ENCODE assay signal across 6 cellular contexts in the genomic region with DNA sequence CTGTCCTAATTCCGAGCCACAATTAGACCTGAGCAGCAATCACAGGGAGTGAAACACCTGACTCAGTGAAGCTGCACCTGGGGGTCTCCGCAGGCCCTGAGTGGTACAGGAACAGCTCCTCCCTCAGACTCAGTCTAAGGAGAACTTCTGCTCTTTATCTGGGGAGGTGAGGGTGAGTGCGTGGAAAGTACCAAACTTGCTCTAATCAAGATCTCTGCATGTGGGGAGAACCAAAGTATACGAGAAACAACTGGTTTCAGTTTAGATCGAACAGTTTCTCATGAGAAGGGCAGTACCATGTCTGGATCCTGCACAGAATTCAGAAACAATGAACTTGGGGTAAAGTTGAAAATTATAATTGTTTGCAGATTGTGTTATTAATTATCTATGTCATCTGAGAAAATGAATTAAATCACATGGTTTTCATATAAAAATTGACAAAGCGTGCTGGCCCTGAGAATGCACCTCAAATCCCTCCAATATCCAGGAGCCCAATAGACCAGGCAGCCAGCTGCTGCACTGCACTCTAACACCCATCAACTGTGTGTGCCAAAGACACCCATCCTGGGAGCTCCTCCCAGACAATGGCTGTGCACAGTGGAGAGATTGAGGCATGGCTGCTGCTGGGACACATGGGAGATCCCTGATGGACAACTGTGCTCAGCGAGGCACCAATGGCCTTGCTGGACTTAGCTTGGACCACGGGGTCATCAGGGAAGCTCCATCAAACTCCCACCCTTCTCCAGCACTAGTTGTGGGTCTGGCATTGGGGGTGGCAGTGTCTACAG.
DNase-seq lines count a peak whose midpoint lies in the region; ATAC-seq, FAIRE-seq and TF ChIP-seq lines count a peak whose summit lies in the region.
"Not testable (repeated sequence)": the region's sequence is repeated elsewhere in the genome, so short reads cannot be mapped to it uniquely, and the experiment has no call there.

No MANE protein-coding gene starts in this region.

- not testable (repeated sequence) for TF ChIP-seq RAD21 in GM12878 (IDR thresholded peaks at IDR 0.05; ENCODE audit: insufficient read depth, low read depth, low read length)

- peak overlapping the region; percentile 82 for H3K4me2 ChIP-seq in BLaER1
- H3K4me2 ChIP-seq in DOHH2 (ENCODE audit: low read length), result peak overlapping the region; percentile 29; the same call in 1 of the 2 replicates
- H3K4me2 ChIP-seq in OCI-LY1 (ENCODE audit: low read length); GM12878 (ENCODE audit: control insufficient read depth, insufficient read depth): not testable (repeated sequence)

- TF ChIP-seq CTCF in DOHH2 (IDR thresholded peaks at IDR 0.05; ENCODE audit: low read depth, low read length, poor library complexity, severe bottlenecking); OCI-LY1 (IDR thresholded peaks at IDR 0.05; ENCODE audit: low read length); GM12878 (IDR thresholded peaks at IDR 0.05 in 2 of 3, conservative IDR thresholded peaks at IDR 0.05 in 1 of 3; ENCODE audit: control insufficient read depth in 2 of 3, extremely low read depth in 1 of 3, insufficient read depth in 1 of 3, low read depth in 3 of 3, low read length in 3 of 3): not testable (repeated sequence)

- ATAC-seq in HG02973 (IDR thresholded peaks at IDR 0.05; ENCODE audit: unreplicated experiment) (peak; percentile 56), GM12878 (peak; percentile 80), memory B cell (ENCODE audit: low read depth) (peak; percentile 50)

- H2AFZ ChIP-seq in OCI-LY1 (ENCODE audit: low read length); GM12878 (ENCODE audit: control insufficient read depth, low read depth, low read length): not testable (repeated sequence)

- not testable (repeated sequence) for H4K20me1 ChIP-seq in BLaER1; DOHH2 (ENCODE audit: control insufficient read depth, insufficient read depth, low read depth, low read length); OCI-LY1 (ENCODE audit: insufficient read depth, low read length); GM12878 (ENCODE audit: control insufficient read depth, insufficient read depth)

- H3K4me3 Mint-ChIP-seq in memory B cell, result peak overlapping the region; percentile 17

- TF ChIP-seq POLR2A in GM12878 (IDR thresholded peaks at IDR 0.05; ENCODE audit: low read depth, low read length), result not testable (repeated sequence)

- not testable (repeated sequence) for DNase-seq in GM12878 (ENCODE audit: low read depth, low spot score); memory B cell (ENCODE audit: low spot score in 2 of 2)

- not testable (repeated sequence) for BruUV-seq in GM12878 (replicated peaks; lab: Mats Ljungman, UMichigan)

- RAD21 ChIA-PET in GM12878 (lab: Charles Lee; ENCODE audit: unreplicated experiment), result not testable (repeated sequence)

- H3K9me3 Mint-ChIP-seq in memory B cell, result not testable (repeated sequence)

- H3K27ac ChIP-seq in BLaER1 (peak overlapping the region; percentile 77), DOHH2 (ENCODE audit: low read depth, low read length) (peak overlapping the region; percentile 18; the same call in 1 of the 2 replicates), OCI-LY1 (ENCODE audit: low read depth, low read length, poor library complexity, severe bottlenecking) (peak overlapping the region; percentile 42)
- H3K27ac ChIP-seq in GM12878 (ENCODE audit: control insufficient read depth, insufficient read depth), result not testable (repeated sequence)

- not testable (repeated sequence) for H3F3A ChIP-seq in DOHH2 (ENCODE audit: control insufficient read depth, insufficient read depth); OCI-LY1 (ENCODE audit: insufficient read depth, low read length)

- H3K36me3 ChIP-seq in BLaER1, result peaks cover 18% of the 10 kb centered on the region
- not testable (repeated sequence) for H3K36me3 ChIP-seq in DOHH2 (ENCODE audit: control insufficient read depth, low read length); OCI-LY1 (ENCODE audit: insufficient read depth, low read length); GM12878 (ENCODE audit: control insufficient read depth in 2 of 2, insufficient read depth in 2 of 2, low read length in 1 of 2)

- 30% methylated on average over 3 of the region's 8 CpGs for WGBS in GM12878 (ENCODE audit: insufficient coverage, insufficient replicate concordance, low lambda C conversion rate, missing lambda C conversion rate)

- H3K4me3 ChIP-seq in BLaER1, result peak overlapping the region; percentile 42; the same call in 1 of the 2 replicates
- peak overlapping the region; percentile 18 for H3K4me3 ChIP-seq in DOHH2 (ENCODE audit: low read length)
- H3K4me3 ChIP-seq in OCI-LY1 (ENCODE audit: low read depth, low read length, poor library complexity, severe bottlenecking); GM12878: not testable (repeated sequence)

- not testable (repeated sequence) for H3K36me3 Mint-ChIP-seq in memory B cell

- H3K27ac Mint-ChIP-seq in memory B cell, result not testable (repeated sequence)

- in situ Hi-C loops in GM12878 (cut with MboI), result not testable (repeated sequence)

- POLR2A ChIA-PET in GM12878 (lab: Charles Lee), result not testable (repeated sequence)

- H3K27me3 Mint-ChIP-seq in memory B cell, result not testable (repeated sequence)

- not testable (repeated sequence) for H3K9me3 ChIP-seq in BLaER1; DOHH2 (ENCODE audit: control insufficient read depth, insufficient read depth, low read length); OCI-LY1 (ENCODE audit: low read length); GM12878 (replicated peaks; ENCODE audit: control insufficient read depth, insufficient read depth, low read length)

- intact Hi-C loops in GM12878 (cut with micrococcal nuclease; ENCODE audit: unreplicated experiment), result not testable (repeated sequence)

- not testable (repeated sequence) for H3K9me2 ChIP-seq in DOHH2 (replicated peaks; ENCODE audit: control insufficient read depth, low read length); OCI-LY1 (ENCODE audit: low read depth, low read length)

- SMC1A ChIA-PET in GM12878 (lab: Charles Lee; ENCODE audit: uncharacterized antibody, unreplicated experiment), result not testable (repeated sequence)

- H3K79me2 ChIP-seq in DOHH2 (ENCODE audit: control insufficient read depth, low read length); OCI-LY1 (ENCODE audit: insufficient read depth, low read length); GM12878 (ENCODE audit: control insufficient read depth, insufficient read depth, low read length): not testable (repeated sequence)

- peaks cover 41% of the 10 kb centered on the region for H3K4me1 ChIP-seq in BLaER1
- peaks cover 71% of the 10 kb centered on the region for H3K4me1 ChIP-seq in DOHH2 (ENCODE audit: control insufficient read depth, low read length)
- peaks cover 15% of the 10 kb centered on the region for H3K4me1 ChIP-seq in OCI-LY1 (ENCODE audit: insufficient read depth, low read length, severe bottlenecking)
- not testable (repeated sequence) for H3K4me1 ChIP-seq in GM12878 (ENCODE audit: control insufficient read depth, insufficient read depth, low read length)

- peak overlapping the region; percentile 66; the same call in 1 of the 2 replicates for H3K9ac ChIP-seq in BLaER1
- H3K9ac ChIP-seq in OCI-LY1 (ENCODE audit: low read length); GM12878 (ENCODE audit: control insufficient read depth, insufficient read depth, low read length): not testable (repeated sequence)

- not testable (repeated sequence) for FAIRE-seq in GM12878 (lab: Jason Lieb, UNC)

- H3K4me1 Mint-ChIP-seq in memory B cell, result not testable (repeated sequence)

- TF ChIP-seq EP300 in GM12878 (IDR thresholded peaks at IDR 0.05; ENCODE audit: borderline replicate concordance in 1 of 2, control insufficient read depth in 1 of 2, low read depth in 2 of 2, low read length in 2 of 2), result not testable (repeated sequence)

- not testable (repeated sequence) for H3K27me3 ChIP-seq in BLaER1; DOHH2 (ENCODE audit: control insufficient read depth, low read length); OCI-LY1 (ENCODE audit: insufficient read depth, low read length); GM12878 (replicated peaks in 1 of 2; ENCODE audit: control insufficient read depth in 2 of 2, insufficient read depth in 2 of 2, low read length in 1 of 2)

- CTCF ChIA-PET in GM12878 (lab: Yijun Ruan, JAX), result not testable (repeated sequence)
